8 cellular contexts compared by ENCODE assay signal in the genomic region with DNA sequence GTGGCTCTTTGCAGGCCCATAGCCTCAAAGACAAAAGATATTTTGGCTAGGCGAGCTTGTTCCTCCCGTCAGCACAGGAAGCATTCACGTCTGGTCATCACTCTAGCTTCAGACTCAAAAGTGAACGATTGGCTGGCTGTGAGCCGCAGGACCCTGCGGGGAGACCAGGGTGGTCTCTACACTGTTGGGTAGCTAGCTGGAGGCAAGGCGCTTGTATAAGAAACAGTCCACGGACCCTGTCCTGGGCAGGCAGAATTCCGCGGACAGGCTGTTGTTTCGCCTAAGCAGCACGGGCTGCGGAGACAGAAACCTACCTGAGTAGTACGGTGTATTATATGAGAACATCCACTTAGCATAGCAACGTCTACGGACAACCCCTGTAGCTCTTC. TPM values are rescaled to one million over a fixed set of nuclear protein-coding genes. Genes with fewer than 3 reads are reported as not detected.
DNase-seq lines count a peak whose midpoint lies in the region; ATAC-seq and TF ChIP-seq lines count a peak whose summit lies in the region.

No MANE protein-coding gene starts in this region.

- DNase-seq in AG04449 (ENCODE audit: low read depth, low spot score): no peak
- no peak for DNase-seq in adipocyte (ENCODE audit: low read depth)
- peak; percentile 38 to 63 (median 50) for DNase-seq in right lobe of liver
- DNase-seq in stimulated activated CD4-positive, alpha-beta T cell treated with anti-CD3 and anti-CD28 coated beads, Interleukin-4, amount 100 ng/mL, for 4 hours: no peak
- no peak for DNase-seq in NK-92 treated with Interleukin-12 subunit alpha and Interleukin-12 subunit beta, amount 100 ng/mL, for 24 hours (lab: John Stamatoyannopoulos, UW)

- peak overlapping the region; percentile 94 for H3K4me3 ChIP-seq in AG04449 (ENCODE audit: low read depth, low read length)
- peak overlapping the region; percentile 98 for H3K4me3 ChIP-seq in adipocyte (ENCODE audit: low read length)
- peak overlapping the region; percentile 63 to 72 (median 67) for H3K4me3 ChIP-seq in right lobe of liver
- H3K4me3 ChIP-seq in thymus (ENCODE audit: low read length): peak overlapping the region; percentile 70

- H3K27me3 ChIP-seq in adipocyte (replicated peaks; ENCODE audit: control insufficient read depth, insufficient read depth, low read length) (no peaks in the 10 kb centered on the region), right lobe of liver (no peaks in the 10 kb centered on the region), thymus (ENCODE audit: control insufficient read depth, insufficient read depth) (no peaks in the 10 kb centered on the region)

- TF ChIP-seq CTCF in AG04449 (IDR thresholded peaks at IDR 0.05; ENCODE audit: insufficient read depth, low read length, missing control alignments) (no peak), right lobe of liver (IDR thresholded peaks at IDR 0.05) (no peak)

- H3K36me3 ChIP-seq in adipocyte (ENCODE audit: control insufficient read depth, insufficient read depth, low read length, severe bottlenecking) (no peaks in the 10 kb centered on the region), right lobe of liver (no peaks in the 10 kb centered on the region), thymus (ENCODE audit: control insufficient read depth, insufficient read depth) (no peaks in the 10 kb centered on the region)

- ATAC-seq in GM19023 (IDR thresholded peaks at IDR 0.05; ENCODE audit: unreplicated experiment): peak; percentile 4
- ATAC-seq in HG03159 (IDR thresholded peaks at IDR 0.05; ENCODE audit: unreplicated experiment): peak; percentile 11
- peak; percentile 2 to 33 (median 20) for ATAC-seq in right lobe of liver

- POLR2A ChIA-PET in AG04449 (lab: Yijun Ruan, JAX): interaction anchor here (0.6 to 2.6 kb wide), 6 partner anchors 9 to 1555 kb away, joined by 3 to 24 read pairs (median 3); a partner anchor contains a TSS

- peak overlapping the region; percentile 44 for H3K9ac ChIP-seq in adipocyte (ENCODE audit: low read length)

- H3K4me1 ChIP-seq in adipocyte (ENCODE audit: control insufficient read depth, insufficient read depth, low read length) (peaks cover 34% of the 10 kb centered on the region), right lobe of liver (peaks cover 0 to 24% (median 4%) of the 10 kb centered on the region in 4 donors), thymus (ENCODE audit: control insufficient read depth, insufficient read depth, low read length) (peaks cover 12% of the 10 kb centered on the region)

- peak overlapping the region; percentile 17 to 83 (median 58) for H3K27ac ChIP-seq in right lobe of liver
- H3K27ac ChIP-seq in thymus (ENCODE audit: low read depth): peak overlapping the region; percentile 87

- intact Hi-C loops in right lobe of liver (cut with DNase I): loop anchor here in 1 of 2 donors (5.0 kb wide), 1 partner anchor 69 kb away; a partner anchor contains a TSS

- H3K9me3 ChIP-seq in adipocyte (ENCODE audit: control insufficient read depth, low read length): no peaks in the 10 kb centered on the region
- H3K9me3 ChIP-seq in right lobe of liver: no peaks in the 10 kb centered on the region
- no peaks in the 10 kb centered on the region for H3K9me3 ChIP-seq in thymus (ENCODE audit: control insufficient read depth)

- 5% methylated on average over 11 of the region's 16 CpGs for WGBS in right lobe of liver (ENCODE audit: insufficient coverage, low coverage, low lambda C conversion rate, missing lambda C conversion rate)
- WGBS in thymus: 36% methylated on average over 16 of the region's 16 CpGs

- TF ChIP-seq POLR2A in right lobe of liver (IDR thresholded peaks at IDR 0.05): no peak

- CTCF ChIA-PET in AG04449 (lab: Yijun Ruan, JAX): interaction anchor here (1.2 to 1.5 kb wide), 3 partner anchors 19 to 223 kb away, joined by 3 to 4 read pairs (median 3); no protein-coding TSS in a partner anchor

RNA-seq across cellular contexts. Expression of a gene that starts 29.6 kb away (rescaled TPM):
- 10 to 100 TPM in 4 of 6 experiments, 1 to 10 TPM in 2; 8.6 to 24.9 (median 16.9) TPM for total RNA-seq in right lobe of liver
- 24.5 TPM for polyA plus RNA-seq in thymus

RNA-seq across cellular contexts. Expression of a gene that starts 29.8 kb away (rescaled TPM):
- total RNA-seq in right lobe of liver: under 1 TPM; 0.37 to 0.91 (median 0.74) TPM
- polyA plus RNA-seq in thymus: 2.2 TPM

RNA-seq across cellular contexts. Expression of a gene that starts 40.3 kb away (rescaled TPM):
- under 1 TPM in 5 of 6 experiments, not detected in 1; 0.24 to 0.68 (median 0.40) TPM for total RNA-seq in right lobe of liver
- polyA plus RNA-seq in thymus: 0.09 TPM

Comparison
In these comparisons a context has a peak if more than half of its experiments do, and no peak if none do; other contexts are left out.
1. DNase-seq: peak in right lobe of liver (3 of 3); none in AG04449 (single experiment), adipocyte (single experiment), stimulated activated CD4-positive, alpha-beta T cell treated with anti-CD3 and anti-CD28 coated beads, Interleukin-4, amount 100 ng/mL, for 4 hours (0 of 2) and NK-92 treated with Interleukin-12 subunit alpha and Interleukin-12 subunit beta, amount 100 ng/mL, for 24 hours (single experiment).
2. Peak in every context shown above with its lines, with median percentiles within 50 percentile points of each other: H3K4me3 ChIP-seq and ATAC-seq.